ENCODE assay signal across 16 cellular contexts in the genomic region with DNA sequence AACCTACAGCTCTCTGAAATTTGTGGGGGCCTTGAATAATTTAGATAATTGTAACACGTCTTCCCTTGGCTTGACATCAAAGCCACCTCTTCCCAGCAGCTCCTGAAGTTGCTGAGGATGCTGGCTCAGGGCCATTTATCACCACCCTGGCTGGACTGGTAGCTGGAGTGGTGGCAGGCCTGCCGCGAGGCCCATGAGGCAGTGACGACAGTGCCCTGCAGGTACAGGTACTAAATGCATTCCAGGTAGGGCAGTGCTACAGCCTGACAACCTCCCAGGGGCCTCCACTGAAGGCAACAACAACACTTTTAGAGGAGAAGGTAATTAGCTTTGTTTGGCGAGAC.
DNase-seq lines count a peak whose midpoint lies in the region; ATAC-seq and TF ChIP-seq lines count a peak whose summit lies in the region.
"Had no signal": no experiment of that assay in that cellular context is flagged by ENCODE, and none has a peak within 500 bp of the region (broad histone marks: within the 10 kb centered on the region; RNA-seq: fewer than 3 reads in every experiment).

No MANE protein-coding gene starts in this region.

- H3K27ac ChIP-seq in IMR-90 (ENCODE audit: insufficient read depth, low read length) (no peak overlapping the region), layer of hippocampus (ENCODE audit: low read depth, low read length) (peak overlapping the region; percentile 5), suprapubic skin (peak overlapping the region; percentile 23)

- H3K9me3 ChIP-seq in IMR-90 (ENCODE audit: control insufficient read depth, insufficient read depth, low read length) (no peaks in the 10 kb centered on the region), suprapubic skin (no peaks in the 10 kb centered on the region)

- CTCF ChIA-PET in IMR-90 (lab: Yijun Ruan, JAX) = no interaction called here

- H2BK20ac ChIP-seq in IMR-90 (ENCODE audit: low read depth, low read length) = no peak overlapping the region

- no peak overlapping the region for H2AFZ ChIP-seq in IMR-90 (replicated peaks; ENCODE audit: low read length, poor library complexity)

- intact Hi-C loops in IMR-90 (cut with micrococcal nuclease) = loop anchor here (10.0 kb wide), 1 partner anchor 405 kb away; no protein-coding TSS in a partner anchor

- no peak for TF ChIP-seq EP300 in suprapubic skin (IDR thresholded peaks at IDR 0.05)

- H3K9ac ChIP-seq in IMR-90 (ENCODE audit: low read depth, low read length) = no peak overlapping the region

- no peak overlapping the region for H3K14ac ChIP-seq in IMR-90 (replicated peaks; ENCODE audit: low read depth, low read length)

- no CpG with 5 or more reads among the region's 5 CpGs for WGBS in IMR-90 (ENCODE audit: extremely low coverage in 2 of 2, insufficient read length in 1 of 2), 2 experiments
- 62% methylated on average over 5 of the region's 5 CpGs for WGBS in suprapubic skin

- H4K91ac ChIP-seq in IMR-90 (ENCODE audit: insufficient read depth, low read depth, low read length) = no peak overlapping the region

- TF ChIP-seq CTCF in IMR-90 (conservative IDR thresholded peaks at IDR 0.05; ENCODE audit: low read depth, low read length) = no peak
- TF ChIP-seq CTCF in suprapubic skin (IDR thresholded peaks at IDR 0.05) = no peak

- H3K4me1 ChIP-seq in IMR-90 (ENCODE audit: control insufficient read depth, insufficient read depth, low read length) (peaks cover 4% of the 10 kb centered on the region), suprapubic skin (peaks cover 7% of the 10 kb centered on the region)

- in situ Hi-C loops in IMR-90 (cut with MboI; ENCODE audit: low sequenced_read_pairs) = no loop called here

- TF ChIP-seq POLR2A in IMR-90 (IDR thresholded peaks at IDR 0.05; ENCODE audit: low read depth, low read length) = no peak
- TF ChIP-seq POLR2A in suprapubic skin (IDR thresholded peaks at IDR 0.05) = no peak

- no peak overlapping the region for H3K56ac ChIP-seq in IMR-90 (ENCODE audit: extremely low read depth, insufficient read depth, low read length)

- H3K27me3 ChIP-seq in IMR-90 (ENCODE audit: control insufficient read depth, insufficient read depth, low read length) (no peaks in the 10 kb centered on the region), layer of hippocampus (ENCODE audit: control insufficient read depth, insufficient read depth, low read length) (no peaks in the 10 kb centered on the region), suprapubic skin (no peaks in the 10 kb centered on the region)

- no peak overlapping the region for H4K8ac ChIP-seq in IMR-90 (ENCODE audit: low read depth in 2 of 2, low read length in 2 of 2)

- H3K23ac ChIP-seq in IMR-90 (ENCODE audit: low read depth, low read length) = no peak overlapping the region

- no peak overlapping the region for H3K4ac ChIP-seq in IMR-90 (ENCODE audit: low read depth, low read length)

- TF ChIP-seq RAD21 in IMR-90 (IDR thresholded peaks at IDR 0.05; ENCODE audit: low read length) = no peak

- no peak overlapping the region for H3K4me2 ChIP-seq in IMR-90 (ENCODE audit: low read depth, low read length)

- POLR2A ChIA-PET in IMR-90 (lab: Charles Lee; ENCODE audit: unreplicated experiment) = no interaction called here

- H4K20me1 ChIP-seq in IMR-90 (ENCODE audit: insufficient read depth, low read length) = no peaks in the 10 kb centered on the region

- no peak overlapping the region for H4K5ac ChIP-seq in IMR-90 (ENCODE audit: low read depth, low read length)

- no TSS peak for BruUV-seq in IMR-90 (replicated peaks; lab: Mats Ljungman, UMichigan)

- H2BK120ac ChIP-seq in IMR-90 (ENCODE audit: low read depth, low read length) = no peak overlapping the region

- H3K4me3 ChIP-seq in IMR-90 (ENCODE audit: insufficient read depth, low read depth, low read length) (no peak overlapping the region), suprapubic skin (no peak overlapping the region)

- no peak overlapping the region for H3K18ac ChIP-seq in IMR-90 (ENCODE audit: low read depth, low read length)

- dilution Hi-C loops in IMR-90 (cut with HindIII; ENCODE audit: low sequenced_read_pairs, unreplicated experiment) = no loop called here

- no peaks in the 10 kb centered on the region for H3K36me3 ChIP-seq in IMR-90 (ENCODE audit: control insufficient read depth, insufficient read depth, low read length)
- no peaks in the 10 kb centered on the region for H3K36me3 ChIP-seq in suprapubic skin

- H3K9me1 ChIP-seq in IMR-90 (ENCODE audit: insufficient read depth, low read length) = peaks cover 3% of the 10 kb centered on the region; the same call in 1 of the 2 replicates

- peak; percentile 2 for ATAC-seq in GM19463 (IDR thresholded peaks at IDR 0.05; ENCODE audit: unreplicated experiment)
- no peak for ATAC-seq in IMR-90 (ENCODE audit: low read depth)
- ATAC-seq in HG03025 (IDR thresholded peaks at IDR 0.05; ENCODE audit: low FRiP score, unreplicated experiment) = no peak

- no peak overlapping the region for H2AK5ac ChIP-seq in IMR-90 (ENCODE audit: low read depth, low read length)

- no peak for DNase-seq in IMR-90
- no peak for DNase-seq in suprapubic skin (ENCODE audit: low spot score in 2 of 2)
- no peak for DNase-seq in activated CD4-positive, alpha-beta T cell treated with anti-CD3 and anti-CD28 coated beads for 48 hours
- no peak for DNase-seq in hippocampal formation (lab: John Stamatoyannopoulos, UW)
- DNase-seq: Calu3; CD8-positive, alpha-beta memory T cell; DMS153; NCI-H1694 treated with DMSO at 0.1 percent for 48 hours; NCI-H2081 treated with DMSO at 0.1 percent for 48 hours; NCI-H2171 treated with DMSO at 0.1 percent for 48 hours; NCI-H524 treated with DMSO at 0.1 percent for 48 hours; NCI-H82; Right ventricle myocardium superior had no signal

- H2BK15ac ChIP-seq in IMR-90 (ENCODE audit: low read depth, low read length) = 0 out of 3 replicates have a peak overlapping the region, but pooled peaks have one; percentile 20

- no peak overlapping the region for H2BK5ac ChIP-seq in IMR-90 (ENCODE audit: low read depth, low read length, poor library complexity, severe bottlenecking)

- no peaks in the 10 kb centered on the region for H3K79me1 ChIP-seq in IMR-90 (ENCODE audit: low read depth in 1 of 2, low read length in 2 of 2)

- H2AK9ac ChIP-seq in IMR-90 (replicated peaks; ENCODE audit: low read depth, low read length, poor library complexity) = no peak overlapping the region

TF ChIP-seq in IMR-90, 13 proteins besides CTCF, POLR2A, EP300 and RAD21:
- TF ChIP-seq RFX5 (IDR thresholded peaks at IDR 0.05; ENCODE audit: low read depth, low read length) = no peak
TF ChIP-seq in IMR-90: peak in this region for 0.
